ENCODE assay signal across 1 cellular context in genomic region chr2:208827549-208828221, GRCh38.
TF ChIP-seq lines count a peak whose summit lies in the region.

No MANE protein-coding gene starts in this region.

TF ChIP-seq in H1, 55 proteins besides CTCF, POLR2A, EP300 and RAD21 (continued from another document):
- TF ChIP-seq RNF2 (IDR thresholded peaks at IDR 0.05; ENCODE audit: borderline replicate concordance, low read depth, low read length, missing control alignments, poor library complexity, severe bottlenecking) (no peak), POLR2AphosphoS5 (IDR thresholded peaks at IDR 0.05; ENCODE audit: low read depth, low read length) (no peak), GABPA (IDR thresholded peaks at IDR 0.05; ENCODE audit: borderline replicate concordance, insufficient read depth, low read length) (no peak), CHD1 (IDR thresholded peaks at IDR 0.05; ENCODE audit: low read depth, low read length) (no peak), CEBPB (IDR thresholded peaks at IDR 0.05; ENCODE audit: low read depth, low read length) (no peak), SIN3A (conservative IDR thresholded peaks at IDR 0.05 in 1 of 2, IDR thresholded peaks at IDR 0.05 in 1 of 2; ENCODE audit: low read depth in 1 of 2, low read length in 2 of 2) (no peak), HDAC6 (IDR thresholded peaks at IDR 0.05; ENCODE audit: low read depth, low read length) (no peak), PHF8 (conservative IDR thresholded peaks at IDR 0.05; ENCODE audit: low read depth, low read length) (no peak), TEAD4 (IDR thresholded peaks at IDR 0.05; ENCODE audit: low read depth, low read length) (no peak), SP4 (IDR thresholded peaks at IDR 0.05; ENCODE audit: low read length) (no peak), CHD2 (IDR thresholded peaks at IDR 0.05; ENCODE audit: low read length) (no peak)
- TF ChIP-seq, protein P1, sequence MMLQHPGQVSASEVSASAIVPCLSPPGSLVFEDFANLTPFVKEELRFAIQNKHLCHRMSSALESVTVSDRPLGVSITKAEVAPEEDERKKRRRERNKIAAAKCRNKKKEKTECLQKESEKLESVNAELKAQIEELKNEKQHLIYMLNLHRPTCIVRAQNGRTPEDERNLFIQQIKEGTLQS (IDR thresholded peaks at IDR 0.05; ENCODE audit: insufficient read depth, low read depth, low read length), result no peak
TF ChIP-seq in H1: peak in this region for 0.
